Comparison of ENCODE assay signal across 8 cellular contexts in the genomic region with DNA sequence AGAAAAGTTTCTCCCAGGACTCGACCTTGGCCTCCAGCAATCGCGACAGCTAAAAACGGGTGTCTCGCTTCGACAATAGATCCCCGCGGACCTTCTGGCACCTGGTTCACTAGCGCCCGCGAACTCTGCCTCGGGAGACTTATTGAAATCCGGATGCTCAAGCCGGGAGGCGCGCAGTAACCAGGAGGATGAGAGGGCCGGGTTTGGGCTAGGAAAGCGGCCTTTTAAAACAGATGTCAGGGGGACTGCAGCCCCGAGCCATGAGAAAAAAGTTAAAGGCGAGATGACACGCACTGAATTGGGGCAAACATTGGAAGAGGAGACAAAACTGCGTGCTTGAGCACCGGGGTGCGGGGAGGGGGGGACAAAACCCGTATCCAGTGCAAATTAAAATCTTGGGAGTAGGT. TPM values are rescaled to one million over a fixed set of nuclear protein-coding genes. Genes with fewer than 3 reads are reported as not detected.
DNase-seq lines count a peak whose midpoint lies in the region; ATAC-seq and TF ChIP-seq lines count a peak whose summit lies in the region.

No MANE protein-coding gene starts in this region.

- TF ChIP-seq CTCF in RWPE2 (IDR thresholded peaks at IDR 0.05; ENCODE audit: poor library complexity, severe bottlenecking): no peak
- no peak for TF ChIP-seq CTCF in GM20000 (IDR thresholded peaks at IDR 0.05; ENCODE audit: extremely low read depth, missing control alignments)

- H3K27ac Mint-ChIP-seq in CD4-positive, CD25-positive, alpha-beta regulatory T cell: peak overlapping the region in 1 of 3 donors; percentile 41

- no peaks in the 10 kb centered on the region for H3K9me3 ChIP-seq in CD4-positive, CD25-positive, alpha-beta regulatory T cell (ENCODE audit: control insufficient read depth in 2 of 2, low read length in 2 of 2)
- H3K9me3 ChIP-seq in RWPE2 (ENCODE audit: severe bottlenecking): no peaks in the 10 kb centered on the region
- H3K9me3 ChIP-seq in esophagus (ENCODE audit: control insufficient read depth in 2 of 2, insufficient read depth in 1 of 2, low read depth in 1 of 2, low read length in 1 of 2): no peaks in the 10 kb centered on the region
- no peaks in the 10 kb centered on the region for H3K9me3 ChIP-seq in neuron (ENCODE audit: low read length)

- H3K27me3 ChIP-seq in CD4-positive, CD25-positive, alpha-beta regulatory T cell (ENCODE audit: control insufficient read depth, insufficient read depth, low read length): peaks cover 16% of the 10 kb centered on the region
- H3K27me3 ChIP-seq in RWPE2 (ENCODE audit: insufficient read depth, poor library complexity, severe bottlenecking) (peaks cover 16% of the 10 kb centered on the region), esophagus (ENCODE audit: control insufficient read depth in 1 of 2, insufficient read depth in 2 of 2, low read length in 2 of 2) (no peaks in the 10 kb centered on the region), neuron (ENCODE audit: insufficient read depth, low read length) (no peaks in the 10 kb centered on the region)

- no peak for ATAC-seq in CD4-positive, CD25-positive, alpha-beta regulatory T cell (ENCODE audit: low read depth in 2 of 2)
- ATAC-seq in RWPE2 (ENCODE audit: low read depth) (peak; percentile 1; the same call in 1 of the 3 replicates), GM18868 (IDR thresholded peaks at IDR 0.05; ENCODE audit: unreplicated experiment) (no peak)

- H3K4me1 ChIP-seq in CD4-positive, CD25-positive, alpha-beta regulatory T cell (ENCODE audit: control insufficient read depth, insufficient read depth, low read length, poor library complexity, severe bottlenecking): peaks cover 26% of the 10 kb centered on the region
- peaks cover 3% of the 10 kb centered on the region for H3K4me1 ChIP-seq in RWPE2 (ENCODE audit: insufficient read depth, poor library complexity, severe bottlenecking)
- peaks cover 10 to 14% of the 10 kb centered on the region in 2 donors for H3K4me1 ChIP-seq in esophagus (ENCODE audit: control insufficient read depth in 2 of 2, insufficient read depth in 2 of 2, low read length in 1 of 2)
- H3K4me1 ChIP-seq in neuron (ENCODE audit: insufficient read depth, low read length): peaks cover 33% of the 10 kb centered on the region

- no peaks in the 10 kb centered on the region for H3K9me3 Mint-ChIP-seq in CD4-positive, CD25-positive, alpha-beta regulatory T cell

- H3K27ac ChIP-seq in CD4-positive, CD25-positive, alpha-beta regulatory T cell (ENCODE audit: insufficient read depth, low read length, poor library complexity, severe bottlenecking): no peak overlapping the region
- H3K27ac ChIP-seq in RWPE2 (ENCODE audit: poor library complexity, severe bottlenecking) (peak overlapping the region; percentile 49), esophagus (ENCODE audit: low read depth in 2 of 2, low read length in 1 of 2) (peak overlapping the region; percentile 65 to 71)

- 2 to 5% methylated on average over 25 of the region's 25 CpGs for WGBS in esophagus, 2 donors

- no peak for DNase-seq in CD4-positive, CD25-positive, alpha-beta regulatory T cell
- DNase-seq in RWPE2 (ENCODE audit: low spot score) (no peak), kidney glomerular epithelial cell (lab: John Stamatoyannopoulos, UW) (no peak), GM20000 (ENCODE audit: low spot score) (no peak)
- no peak for DNase-seq in activated CD4-positive, alpha-beta T cell treated with anti-CD3 and anti-CD28 coated beads, Interleukin-2, amount 50 U/mL, for 4 hours

- H3K4me3 ChIP-seq in CD4-positive, CD25-positive, alpha-beta regulatory T cell (ENCODE audit: low read depth, low read length): no peak overlapping the region
- peak overlapping the region; percentile 68 for H3K4me3 ChIP-seq in RWPE2 (ENCODE audit: severe bottlenecking)
- H3K4me3 ChIP-seq in esophagus (ENCODE audit: low read depth in 1 of 2, low read length in 2 of 2): peak overlapping the region; percentile 31 to 79
- peak overlapping the region; percentile 48 for H3K4me3 ChIP-seq in neuron (ENCODE audit: low read length)

- H2AFZ ChIP-seq in neuron (ENCODE audit: low read depth, low read length): peak overlapping the region; percentile 49

- H3K36me3 Mint-ChIP-seq in CD4-positive, CD25-positive, alpha-beta regulatory T cell: no peaks in the 10 kb centered on the region

- H3K4me1 Mint-ChIP-seq in CD4-positive, CD25-positive, alpha-beta regulatory T cell: peaks cover 0 to 22% (median 7%) of the 10 kb centered on the region in 4 donors

- H3K36me3 ChIP-seq in CD4-positive, CD25-positive, alpha-beta regulatory T cell (ENCODE audit: control insufficient read depth, insufficient read depth, low read length): no peaks in the 10 kb centered on the region
- H3K36me3 ChIP-seq in RWPE2 (ENCODE audit: low read depth) (peaks cover 24% of the 10 kb centered on the region), esophagus (ENCODE audit: control insufficient read depth in 2 of 2, insufficient read depth in 2 of 2, low read length in 1 of 2) (peaks cover 0 to 8% of the 10 kb centered on the region in 2 donors), neuron (ENCODE audit: insufficient read depth, low read length) (peaks cover 10% of the 10 kb centered on the region)

- peak overlapping the region; percentile 82 to 90 (median 88) for H3K4me3 Mint-ChIP-seq in CD4-positive, CD25-positive, alpha-beta regulatory T cell

- peaks cover 71% of the 10 kb centered on the region for H3K27me3 Mint-ChIP-seq in CD4-positive, CD25-positive, alpha-beta regulatory T cell

RNA-seq across cellular contexts. Expression of gene ZBTB16, which starts 0.6 kb away (rescaled TPM):
- 8.5 TPM for total RNA-seq in CD4-positive, CD25-positive, alpha-beta regulatory T cell
- 10 to 100 TPM in 2 of 4 donors, 1 to 10 TPM in 2; 2.9 to 28.1 (median 8.9) TPM for polyA plus RNA-seq in CD4-positive, CD25-positive, alpha-beta regulatory T cell
- polyA plus RNA-seq in esophagus: 1 to 10 TPM; 4.6 to 9.6 TPM
